Comparison of ENCODE assay signal across 26 cellular contexts in the genomic region with DNA sequence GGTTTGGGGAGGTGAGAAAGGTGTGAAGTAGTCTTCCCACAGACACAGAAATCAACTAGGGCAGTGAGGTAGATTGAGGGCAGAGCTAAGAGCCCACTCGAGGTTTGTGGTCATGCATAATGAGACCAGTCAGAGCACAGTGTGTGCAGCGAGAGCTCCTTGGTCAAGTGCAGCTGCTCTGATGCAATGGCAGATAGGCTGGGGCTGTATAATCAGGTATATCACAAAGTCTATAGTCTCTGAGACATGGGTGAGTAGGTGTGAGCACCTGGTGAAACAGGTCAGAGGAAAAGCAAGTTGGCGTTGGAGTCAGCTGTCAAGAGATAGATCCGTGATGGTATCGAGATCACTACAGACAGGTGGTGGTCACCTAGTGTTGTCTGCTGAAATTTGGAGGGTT. TPM values are rescaled to one million over a fixed set of nuclear protein-coding genes. Genes with fewer than 3 reads are reported as not detected.
"Had no signal": no experiment of that assay in that cellular context is flagged by ENCODE, and none has a peak within 500 bp of the region (broad histone marks: within the 10 kb centered on the region; RNA-seq: fewer than 3 reads in every experiment).

No MANE protein-coding gene starts in this region.

- H3K27ac ChIP-seq: RWPE1 had no signal

- ATAC-seq: Panc1, PC-3 had no signal

- DNase-seq: KBM-7; MV-4-11; NCI-H1048; NCI-H1105; NCI-H1436 treated with DMSO at 0.1 percent for 48 hours; NCI-H1694; NCI-H187 treated with DMSO at 0.1 percent for 48 hours; NCI-H2029 treated with DMSO at 0.1 percent for 48 hours; NCI-H2171; NCI-H226; NCI-H446; NCI-H510A; NCI-H524 treated with DMSO at 0.1 percent for 48 hours; NCI-H69; NCI-H774; NK-92 treated with Interleukin-12 subunit alpha and Interleukin-12 subunit beta, amount 100 ng/mL, for 24 hours; PC-3; SHP77; SK-N-SH; SW 1271 had no signal

RNA-seq across cellular contexts. Expression of gene DSCAM, which starts 17.6 kb away (rescaled TPM):
- total RNA-seq: HT-29, LHCN-M2, OCI-LY7, PC-3, SK-MEL-5 had no signal
